Comparison of ENCODE assay signal across 2 cellular contexts in genomic region chr1:36342426-36343185, GRCh38.
TF ChIP-seq lines count a peak whose summit lies in the region.

No MANE protein-coding gene starts in this region.

TF ChIP-seq in GM23338, 12 proteins besides CTCF, POLR2A, EP300 and RAD21 (continued from another document):
- TF ChIP-seq, protein P1, sequence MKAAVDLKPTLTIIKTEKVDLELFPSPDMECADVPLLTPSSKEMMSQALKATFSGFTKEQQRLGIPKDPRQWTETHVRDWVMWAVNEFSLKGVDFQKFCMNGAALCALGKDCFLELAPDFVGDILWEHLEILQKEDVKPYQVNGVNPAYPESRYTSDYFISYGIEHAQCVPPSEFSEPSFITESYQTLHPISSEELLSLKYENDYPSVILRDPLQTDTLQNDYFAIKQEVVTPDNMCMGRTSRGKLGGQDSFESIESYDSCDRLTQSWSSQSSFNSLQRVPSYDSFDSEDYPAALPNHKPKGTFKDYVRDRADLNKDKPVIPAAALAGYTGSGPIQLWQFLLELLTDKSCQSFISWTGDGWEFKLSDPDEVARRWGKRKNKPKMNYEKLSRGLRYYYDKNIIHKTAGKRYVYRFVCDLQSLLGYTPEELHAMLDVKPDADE (IDR thresholded peaks at IDR 0.05), result no peak
- no peak for TF ChIP-seq EZH2 (IDR thresholded peaks at IDR 0.05; ENCODE audit: low read depth, unreplicated experiment)
- TF ChIP-seq REST (IDR thresholded peaks at IDR 0.05; ENCODE audit: unreplicated experiment), result no peak
- no peak for TF ChIP-seq STAT1 (IDR thresholded peaks at IDR 0.05; ENCODE audit: unreplicated experiment)
- TF ChIP-seq ZNF114 (CRISPR knock-in tag; IDR thresholded peaks at IDR 0.05), result no peak
- TF ChIP-seq NANOG (IDR thresholded peaks at IDR 0.05; ENCODE audit: borderline replicate concordance), result no peak
- TF ChIP-seq, protein P2, sequence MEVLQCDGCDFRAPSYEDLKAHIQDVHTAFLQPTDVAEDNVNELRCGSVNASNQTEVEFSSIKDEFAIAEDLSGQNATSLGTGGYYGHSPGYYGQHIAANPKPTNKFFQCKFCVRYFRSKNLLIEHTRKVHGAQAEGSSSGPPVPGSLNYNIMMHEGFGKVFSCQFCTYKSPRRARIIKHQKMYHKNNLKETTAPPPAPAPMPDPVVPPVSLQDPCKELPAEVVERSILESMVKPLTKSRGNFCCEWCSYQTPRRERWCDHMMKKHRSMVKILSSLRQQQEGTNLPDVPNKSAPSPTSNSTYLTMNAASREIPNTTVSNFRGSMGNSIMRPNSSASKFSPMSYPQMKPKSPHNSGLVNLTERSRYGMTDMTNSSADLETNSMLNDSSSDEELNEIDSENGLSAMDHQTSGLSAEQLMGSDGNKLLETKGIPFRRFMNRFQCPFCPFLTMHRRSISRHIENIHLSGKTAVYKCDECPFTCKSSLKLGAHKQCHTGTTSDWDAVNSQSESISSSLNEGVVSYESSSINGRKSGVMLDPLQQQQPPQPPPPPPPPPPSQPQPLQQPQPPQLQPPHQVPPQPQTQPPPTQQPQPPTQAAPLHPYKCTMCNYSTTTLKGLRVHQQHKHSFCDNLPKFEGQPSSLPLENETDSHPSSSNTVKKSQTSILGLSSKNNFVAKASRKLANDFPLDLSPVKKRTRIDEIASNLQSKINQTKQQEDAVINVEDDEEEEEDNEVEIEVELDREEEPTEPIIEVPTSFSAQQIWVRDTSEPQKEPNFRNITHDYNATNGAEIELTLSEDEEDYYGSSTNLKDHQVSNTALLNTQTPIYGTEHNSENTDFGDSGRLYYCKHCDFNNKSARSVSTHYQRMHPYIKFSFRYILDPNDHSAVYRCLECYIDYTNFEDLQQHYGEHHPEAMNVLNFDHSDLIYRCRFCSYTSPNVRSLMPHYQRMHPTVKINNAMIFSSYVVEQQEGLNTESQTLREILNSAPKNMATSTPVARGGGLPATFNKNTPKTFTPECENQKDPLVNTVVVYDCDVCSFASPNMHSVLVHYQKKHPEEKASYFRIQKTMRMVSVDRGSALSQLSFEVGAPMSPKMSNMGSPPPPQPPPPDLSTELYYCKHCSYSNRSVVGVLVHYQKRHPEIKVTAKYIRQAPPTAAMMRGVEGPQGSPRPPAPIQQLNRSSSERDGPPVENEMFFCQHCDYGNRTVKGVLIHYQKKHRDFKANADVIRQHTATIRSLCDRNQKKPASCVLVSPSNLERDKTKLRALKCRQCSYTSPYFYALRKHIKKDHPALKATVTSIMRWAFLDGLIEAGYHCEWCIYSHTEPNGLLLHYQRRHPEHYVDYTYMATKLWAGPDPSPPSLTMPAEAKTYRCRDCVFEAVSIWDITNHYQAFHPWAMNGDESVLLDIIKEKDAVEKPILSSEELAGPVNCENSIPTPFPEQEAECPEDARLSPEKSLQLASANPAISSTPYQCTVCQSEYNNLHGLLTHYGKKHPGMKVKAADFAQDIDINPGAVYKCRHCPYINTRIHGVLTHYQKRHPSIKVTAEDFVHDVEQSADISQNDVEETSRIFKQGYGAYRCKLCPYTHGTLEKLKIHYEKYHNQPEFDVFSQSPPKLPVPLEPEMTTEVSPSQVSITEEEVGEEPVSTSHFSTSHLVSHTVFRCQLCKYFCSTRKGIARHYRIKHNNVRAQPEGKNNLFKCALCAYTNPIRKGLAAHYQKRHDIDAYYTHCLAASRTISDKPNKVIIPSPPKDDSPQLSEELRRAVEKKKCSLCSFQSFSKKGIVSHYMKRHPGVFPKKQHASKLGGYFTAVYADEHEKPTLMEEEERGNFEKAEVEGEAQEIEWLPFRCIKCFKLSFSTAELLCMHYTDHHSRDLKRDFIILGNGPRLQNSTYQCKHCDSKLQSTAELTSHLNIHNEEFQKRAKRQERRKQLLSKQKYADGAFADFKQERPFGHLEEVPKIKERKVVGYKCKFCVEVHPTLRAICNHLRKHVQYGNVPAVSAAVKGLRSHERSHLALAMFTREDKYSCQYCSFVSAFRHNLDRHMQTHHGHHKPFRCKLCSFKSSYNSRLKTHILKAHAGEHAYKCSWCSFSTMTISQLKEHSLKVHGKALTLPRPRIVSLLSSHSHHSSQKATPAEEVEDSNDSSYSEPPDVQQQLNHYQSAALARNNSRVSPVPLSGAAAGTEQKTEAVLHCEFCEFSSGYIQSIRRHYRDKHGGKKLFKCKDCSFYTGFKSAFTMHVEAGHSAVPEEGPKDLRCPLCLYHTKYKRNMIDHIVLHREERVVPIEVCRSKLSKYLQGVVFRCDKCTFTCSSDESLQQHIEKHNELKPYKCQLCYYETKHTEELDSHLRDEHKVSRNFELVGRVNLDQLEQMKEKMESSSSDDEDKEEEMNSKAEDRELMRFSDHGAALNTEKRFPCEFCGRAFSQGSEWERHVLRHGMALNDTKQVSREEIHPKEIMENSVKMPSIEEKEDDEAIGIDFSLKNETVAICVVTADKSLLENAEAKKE (CRISPR knock-in tag; IDR thresholded peaks at IDR 0.05), result no peak
- TF ChIP-seq ZNF331 (CRISPR knock-in tag; IDR thresholded peaks at IDR 0.05; ENCODE audit: low read depth), result no peak

TF ChIP-seq in SK-N-SH, 30 proteins besides CTCF, POLR2A, EP300 and RAD21 (continued from another document):
- TF ChIP-seq MAX (IDR thresholded peaks at IDR 0.05; ENCODE audit: low read depth) (peak; percentile 62; the same call in 1 of the 2 replicates), YY1 (IDR thresholded peaks at IDR 0.05; ENCODE audit: low read depth) (no peak), RXRA (IDR thresholded peaks at IDR 0.05; ENCODE audit: borderline replicate concordance, low read depth) (peak; percentile 81), NFIC (IDR thresholded peaks at IDR 0.05; ENCODE audit: borderline replicate concordance) (peak; percentile 44; the same call in 1 of the 2 replicates), ELF1 (IDR thresholded peaks at IDR 0.05) (peak; percentile 35; the same call in 1 of the 2 replicates), SIN3A (IDR thresholded peaks at IDR 0.05; ENCODE audit: borderline replicate concordance, low read depth, low read length) (no peak), MEF2A (IDR thresholded peaks at IDR 0.05; ENCODE audit: borderline replicate concordance, low read depth) (no peak), JUND (IDR thresholded peaks at IDR 0.05) (peak; percentile 79), SMC3 (IDR thresholded peaks at IDR 0.05; ENCODE audit: low read depth, low read length) (peak; percentile 89), TCF12 (IDR thresholded peaks at IDR 0.05) (peak; percentile 57), EZH2phosphoT487 (IDR thresholded peaks at IDR 0.05; ENCODE audit: borderline replicate concordance, low read depth) (no peak), USF2 (IDR thresholded peaks at IDR 0.05; ENCODE audit: borderline replicate concordance, low read depth, low read length) (no peak), RCOR1 (IDR thresholded peaks at IDR 0.05; ENCODE audit: low read length) (no peak), TEAD4 (IDR thresholded peaks at IDR 0.05; ENCODE audit: borderline replicate concordance, insufficient read depth) (0 out of 2 replicates have a peak, but pooled peaks have one; percentile 27), FOSL2 (IDR thresholded peaks at IDR 0.05; ENCODE audit: borderline replicate concordance, low read depth) (peak; percentile 92), FOXJ3 (CRISPR knock-in tag; IDR thresholded peaks at IDR 0.05) (no peak), TAF1 (IDR thresholded peaks at IDR 0.05; ENCODE audit: borderline replicate concordance, low read depth, low read length) (no peak), PBX3 (IDR thresholded peaks at IDR 0.05) (peak; percentile 45; the same call in 1 of the 2 replicates), POLR2AphosphoS5 (IDR thresholded peaks at IDR 0.05; ENCODE audit: low read depth, low read length) (peak; percentile 24; the same call in 1 of the 2 replicates), REST (IDR thresholded peaks at IDR 0.05; ENCODE audit: low read depth, low read length) (no peak)
- TF ChIP-seq, protein P3, sequence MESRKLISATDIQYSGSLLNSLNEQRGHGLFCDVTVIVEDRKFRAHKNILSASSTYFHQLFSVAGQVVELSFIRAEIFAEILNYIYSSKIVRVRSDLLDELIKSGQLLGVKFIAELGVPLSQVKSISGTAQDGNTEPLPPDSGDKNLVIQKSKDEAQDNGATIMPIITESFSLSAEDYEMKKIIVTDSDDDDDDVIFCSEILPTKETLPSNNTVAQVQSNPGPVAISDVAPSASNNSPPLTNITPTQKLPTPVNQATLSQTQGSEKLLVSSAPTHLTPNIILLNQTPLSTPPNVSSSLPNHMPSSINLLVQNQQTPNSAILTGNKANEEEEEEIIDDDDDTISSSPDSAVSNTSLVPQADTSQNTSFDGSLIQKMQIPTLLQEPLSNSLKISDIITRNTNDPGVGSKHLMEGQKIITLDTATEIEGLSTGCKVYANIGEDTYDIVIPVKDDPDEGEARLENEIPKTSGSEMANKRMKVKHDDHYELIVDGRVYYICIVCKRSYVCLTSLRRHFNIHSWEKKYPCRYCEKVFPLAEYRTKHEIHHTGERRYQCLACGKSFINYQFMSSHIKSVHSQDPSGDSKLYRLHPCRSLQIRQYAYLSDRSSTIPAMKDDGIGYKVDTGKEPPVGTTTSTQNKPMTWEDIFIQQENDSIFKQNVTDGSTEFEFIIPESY (IDR thresholded peaks at IDR 0.05; ENCODE audit: borderline replicate concordance, low read depth), result no peak
- TF ChIP-seq, protein P4, sequence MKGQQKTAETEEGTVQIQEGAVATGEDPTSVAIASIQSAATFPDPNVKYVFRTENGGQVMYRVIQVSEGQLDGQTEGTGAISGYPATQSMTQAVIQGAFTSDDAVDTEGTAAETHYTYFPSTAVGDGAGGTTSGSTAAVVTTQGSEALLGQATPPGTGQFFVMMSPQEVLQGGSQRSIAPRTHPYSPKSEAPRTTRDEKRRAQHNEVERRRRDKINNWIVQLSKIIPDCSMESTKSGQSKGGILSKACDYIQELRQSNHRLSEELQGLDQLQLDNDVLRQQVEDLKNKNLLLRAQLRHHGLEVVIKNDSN (IDR thresholded peaks at IDR 0.05; ENCODE audit: borderline replicate concordance, low read depth), result no peak
TF ChIP-seq in SK-N-SH: peak in this region for 11.
